In the genomic region with DNA sequence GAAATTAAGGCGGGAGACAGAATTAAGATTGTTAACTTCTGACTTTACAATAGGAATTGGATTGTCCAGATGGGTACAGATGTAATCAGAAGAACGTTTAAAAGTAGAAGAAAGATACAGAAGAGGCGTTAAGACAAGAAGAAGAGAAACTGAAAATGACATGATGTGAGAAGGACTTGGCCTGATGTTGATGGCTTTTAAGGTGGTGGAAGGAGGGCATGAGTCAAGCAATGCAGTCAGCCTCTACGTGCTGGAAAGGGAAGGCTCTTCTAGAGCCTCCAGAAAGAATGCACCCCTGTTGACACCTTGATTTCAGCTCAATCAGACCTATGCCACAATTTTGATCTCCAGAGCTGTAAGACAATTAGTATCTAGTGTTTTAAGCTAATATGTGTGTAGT, we compare ENCODE assay signal across 26 cellular contexts.
"Had no signal": no experiment of that assay in that cellular context is flagged by ENCODE, and none has a peak within 500 bp of the region (broad histone marks: within the 10 kb centered on the region; RNA-seq: fewer than 3 reads in every experiment).

No MANE protein-coding gene starts in this region.

- H3K27me3 ChIP-seq: stomach, suprapubic skin, testis, thyroid gland, tibial artery, tibial nerve, transverse colon, upper lobe of left lung, upper lobe of right lung, uterus, vagina had no signal

- DNase-seq: stimulated activated CD4-positive, alpha-beta T cell treated with anti-CD3 and anti-CD28 coated beads, Interleukin-2, amount 100 ng/mL, for 48 hours; stimulated activated CD4-positive, alpha-beta T cell treated with anti-CD3 and anti-CD28 coated beads, Interleukin-4, amount 100 ng/mL, for 1 hour; stimulated activated CD4-positive, alpha-beta T cell treated with anti-CD3 and anti-CD28 coated beads, Interleukin-4, amount 100 ng/mL, for 24 hours; stimulated activated CD4-positive, alpha-beta T cell treated with anti-CD3 and anti-CD28 coated beads, Interleukin-4, amount 100 ng/mL, for 4 hours; stimulated activated CD8-positive, alpha-beta memory T cell treated with anti-CD3 and anti-CD28 coated beads, Interleukin-4, amount 100 ng/mL, for 48 hours; stimulated activated naive B cell treated with anti-CD40 and anti-IgM and Interleukin-4, amounts not matched to agents 10 μg/mL and 1 μg/mL and 100 μg/mL, for 72 hours; stimulated activated naive CD4-positive, alpha-beta T cell; stimulated activated naive CD4-positive, alpha-beta T cell treated with Interleukin-2 at 50 U/mL for 16 hours; stimulated activated naive CD8-positive, alpha-beta T cell treated with anti-CD3 and anti-CD28 coated beads, Interleukin-15, amount 100 ng/mL, for 72 hours; stimulated activated naive CD8-positive, alpha-beta T cell treated with anti-CD3 and anti-CD28 coated beads, Interleukin-15, Interleukin-2, amounts not matched to agents 100 U/mL and 50 U/mL, for 24 hours; stomach; substantia nigra; testis; thyroid gland; tibial artery; transverse colon; trophoblast cell; upper lobe of left lung; upper lobe of right lung; uterus had no signal

- ATAC-seq: stimulated activated effector memory CD8-positive, alpha-beta T cell treated with anti-CD3 and anti-CD28 coated beads, Interleukin-12 subunit alpha, Interleukin-12 subunit beta, amount 100 ng/mL, for 72 hours; stimulated activated memory B cell treated with anti-CD40 and anti-IgM and Interleukin-4, amounts not matched to agents 10 μg/mL and 1 μg/mL and 100 μg/mL, for 72 hours; stimulated activated naive B cell treated with anti-CD40 and anti-IgM and Interleukin-4, amounts not matched to agents 10 μg/mL and 1 μg/mL and 100 μg/mL, for 72 hours; stimulated activated naive CD8-positive, alpha-beta T cell treated with anti-CD3 and anti-CD28 coated beads, Interleukin-15, amount 100 ng/mL, for 72 hours; stimulated activated naive CD8-positive, alpha-beta T cell treated with anti-CD3 and anti-CD28 coated beads, Interleukin-15, Interleukin-2, amounts not matched to agents 100 U/mL and 50 U/mL, for 24 hours; upper lobe of right lung had no signal

- H3K36me3 ChIP-seq: stomach, suprapubic skin, thoracic aorta, thyroid gland, tibial artery, tibial nerve, transverse colon, upper lobe of left lung, upper lobe of right lung, uterus, vagina had no signal

- H3K9me3 ChIP-seq: stomach, suprapubic skin, testis, thoracic aorta, thyroid gland, tibial artery, tibial nerve, transverse colon, upper lobe of left lung, upper lobe of right lung, uterus, vagina had no signal

- H3K4me3 ChIP-seq: stomach, suprapubic skin, testis, thoracic aorta, thyroid gland, tibial artery, tibial nerve, transverse colon, upper lobe of left lung, upper lobe of right lung, uterus, vagina had no signal

- H3K27ac ChIP-seq: stomach, suprapubic skin, testis, thoracic aorta, thyroid gland, tibial artery, tibial nerve, transverse colon, upper lobe of left lung, upper lobe of right lung, uterus, vagina had no signal

- H3K4me1 ChIP-seq: stomach, suprapubic skin, testis, thyroid gland, tibial artery, tibial nerve, transverse colon, upper lobe of left lung, upper lobe of right lung, uterus, vagina had no signal
